9 cellular contexts compared by ENCODE assay signal in the genomic region with DNA sequence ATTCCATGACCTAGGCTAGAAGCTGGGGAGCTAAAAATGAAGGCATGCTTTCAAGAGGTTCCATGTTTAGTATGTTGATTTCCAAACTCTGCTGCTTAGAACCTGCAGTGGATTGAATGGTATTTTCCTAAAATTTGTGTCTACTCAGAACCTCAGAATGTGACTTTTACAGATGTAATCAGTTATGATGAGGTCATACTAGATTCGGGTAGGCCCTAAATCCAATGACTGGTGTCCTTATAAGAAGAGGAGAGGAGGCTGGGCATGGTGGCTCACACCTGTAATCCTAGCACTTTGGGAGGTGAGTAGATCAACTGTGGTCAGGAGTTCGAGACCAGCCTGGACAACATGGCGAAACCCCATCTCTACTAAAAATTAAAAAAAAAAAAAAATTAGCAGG.
"Had no signal": no experiment of that assay in that cellular context is flagged by ENCODE, and none has a peak within 500 bp of the region (broad histone marks: within the 10 kb centered on the region; RNA-seq: fewer than 3 reads in every experiment).

No MANE protein-coding gene starts in this region.

- H3K4me2 ChIP-seq: KMS-11 had no signal

- H3K4me3 ChIP-seq: GM23248, HAP-1 had no signal

- DNase-seq: GM23248, GOT3, H7, IMR-90, KBM-7 had no signal

- ATAC-seq: HCT116 had no signal

- H3K27ac ChIP-seq: GM23248, HL-60, KMS-11 had no signal

- H3K9me3 ChIP-seq: HAP-1 had no signal

- H3K9ac ChIP-seq: GM23248, KMS-11 had no signal

- H2AFZ ChIP-seq: GM23248 had no signal

- H3K36me3 ChIP-seq: HAP-1 had no signal
